13 cellular contexts compared by ENCODE assay signal in genomic region chr3:187026321-187026678, GRCh38.
DNase-seq lines count a peak whose midpoint lies in the region; ATAC-seq and TF ChIP-seq lines count a peak whose summit lies in the region.
"Had no signal": no experiment of that assay in that cellular context is flagged by ENCODE, and none has a peak within 500 bp of the region (broad histone marks: within the 10 kb centered on the region; RNA-seq: fewer than 3 reads in every experiment).

No MANE protein-coding gene starts in this region.

- H3K4me1 ChIP-seq in CD4-positive, CD25-positive, alpha-beta regulatory T cell (ENCODE audit: control insufficient read depth, insufficient read depth, low read length, poor library complexity, severe bottlenecking), result peaks cover 70% of the 10 kb centered on the region
- peaks cover 5 to 9% of the 10 kb centered on the region in 2 donors for H3K4me1 ChIP-seq in ascending aorta

- peaks cover 42% of the 10 kb centered on the region for H3K36me3 Mint-ChIP-seq in CD4-positive, CD25-positive, alpha-beta regulatory T cell
- peaks cover 25 to 40% of the 10 kb centered on the region in 2 donors for H3K36me3 Mint-ChIP-seq in activated naive CD4-positive, alpha-beta T cell treated with anti-CD3 and anti-CD28 coated beads, Interleukin-2, amount 50 U/mL, for 72 hours
- peaks cover 0 to 23% (median 19%) of the 10 kb centered on the region in 3 donors for H3K36me3 Mint-ChIP-seq in naive thymus-derived CD8-positive, alpha-beta T cell

- intact Hi-C loops in ascending aorta (cut with DNase I), result no loop called here

- H3K27ac ChIP-seq in CD4-positive, CD25-positive, alpha-beta regulatory T cell (ENCODE audit: insufficient read depth, low read length, poor library complexity, severe bottlenecking), result peak overlapping the region; percentile 83
- peak overlapping the region in 1 of 2 donors; percentile 19 for H3K27ac ChIP-seq in ascending aorta

- no peaks in the 10 kb centered on the region for H3K9me3 Mint-ChIP-seq in CD4-positive, CD25-positive, alpha-beta regulatory T cell
- H3K9me3 Mint-ChIP-seq in activated naive CD4-positive, alpha-beta T cell treated with anti-CD3 and anti-CD28 coated beads, Interleukin-2, amount 50 U/mL, for 72 hours, result peaks cover 6% of the 10 kb centered on the region in 2 donors
- H3K9me3 Mint-ChIP-seq in naive thymus-derived CD8-positive, alpha-beta T cell, result no peaks in the 10 kb centered on the region
- H3K9me3 Mint-ChIP-seq: nephron had no signal

- H3K36me3 ChIP-seq in CD4-positive, CD25-positive, alpha-beta regulatory T cell (ENCODE audit: control insufficient read depth, insufficient read depth, low read length), result peaks cover 6% of the 10 kb centered on the region
- peaks cover 0 to 3% of the 10 kb centered on the region in 2 donors for H3K36me3 ChIP-seq in ascending aorta

- H3K4me1 Mint-ChIP-seq in CD4-positive, CD25-positive, alpha-beta regulatory T cell, result peaks cover 25 to 83% (median 58%) of the 10 kb centered on the region in 4 donors
- H3K4me1 Mint-ChIP-seq in naive thymus-derived CD8-positive, alpha-beta T cell, result peaks cover 41 to 90% (median 69%) of the 10 kb centered on the region in 4 donors

- TF ChIP-seq CTCF in GM12864 (IDR thresholded peaks at IDR 0.05; ENCODE audit: low read depth, low read length, missing control alignments) (no peak), ascending aorta (IDR thresholded peaks at IDR 0.05) (no peak)

- peak overlapping the region; percentile 88 for H3K4me3 ChIP-seq in CD4-positive, CD25-positive, alpha-beta regulatory T cell (ENCODE audit: low read depth, low read length)
- peak overlapping the region; percentile 49 for H3K4me3 ChIP-seq in GM12864 (ENCODE audit: low read depth, low read length)
- no peak overlapping the region for H3K4me3 ChIP-seq in ascending aorta
- H3K4me3 ChIP-seq: coronary artery had no signal

- ATAC-seq in CD4-positive, CD25-positive, alpha-beta regulatory T cell (ENCODE audit: low read depth in 2 of 2), result no peak
- ATAC-seq in activated naive CD4-positive, alpha-beta T cell treated with anti-CD3 and anti-CD28 coated beads, Interleukin-2, amount 50 U/mL, for 72 hours, result no peak
- no peak for ATAC-seq in naive thymus-derived CD8-positive, alpha-beta T cell
- ATAC-seq in GM19455 (IDR thresholded peaks at IDR 0.05; ENCODE audit: unreplicated experiment) (no peak), GM18502 (IDR thresholded peaks at IDR 0.05; ENCODE audit: poor library complexity, unreplicated experiment) (no peak), GM21360 (IDR thresholded peaks at IDR 0.05; ENCODE audit: unreplicated experiment) (no peak)

- no peaks in the 10 kb centered on the region for H3K27me3 ChIP-seq in CD4-positive, CD25-positive, alpha-beta regulatory T cell (ENCODE audit: control insufficient read depth, insufficient read depth, low read length)
- H3K27me3 ChIP-seq in ascending aorta, result no peaks in the 10 kb centered on the region

- no peak for DNase-seq in CD4-positive, CD25-positive, alpha-beta regulatory T cell
- DNase-seq in GM12864 (ENCODE audit: low read depth), result no peak
- no peak for DNase-seq in activated naive CD4-positive, alpha-beta T cell treated with anti-CD3 and anti-CD28 coated beads, Interleukin-2, amount 50 U/mL, for 72 hours (ENCODE audit: low spot score in 2 of 2)
- no peak for DNase-seq in naive thymus-derived CD8-positive, alpha-beta T cell
- no peak for DNase-seq in ascending aorta (ENCODE audit: low spot score in 2 of 2)
- DNase-seq: HCEC 1CT, hippocampal formation, NCI-H510A treated with DMSO at 0.1 percent for 48 hours had no signal

- peak overlapping the region; percentile 87 to 96 (median 90) for H3K4me3 Mint-ChIP-seq in CD4-positive, CD25-positive, alpha-beta regulatory T cell
- peak overlapping the region; percentile 85 to 95 (median 90) for H3K4me3 Mint-ChIP-seq in naive thymus-derived CD8-positive, alpha-beta T cell
- H3K4me3 Mint-ChIP-seq: nephron had no signal

- no peaks in the 10 kb centered on the region for H3K9me3 ChIP-seq in CD4-positive, CD25-positive, alpha-beta regulatory T cell (ENCODE audit: control insufficient read depth in 2 of 2, low read length in 2 of 2)
- no peaks in the 10 kb centered on the region for H3K9me3 ChIP-seq in ascending aorta

- POLR2A ChIA-PET in naive thymus-derived CD8-positive, alpha-beta T cell (lab: Charles Lee), result interaction anchor here (0.7 to 8.5 kb wide), 22 partner anchors 9 to 456 kb away, joined by 3 to 123 read pairs (median 8); partner anchors contain the start of genes DNAJB11, EIF4A2, RPL39L and ST6GAL1

- H3K27ac Mint-ChIP-seq in CD4-positive, CD25-positive, alpha-beta regulatory T cell, result peak overlapping the region; percentile 84 to 99 (median 95)
- H3K27ac Mint-ChIP-seq in activated naive CD4-positive, alpha-beta T cell treated with anti-CD3 and anti-CD28 coated beads, Interleukin-2, amount 50 U/mL, for 72 hours, result peak overlapping the region; percentile 93 to 96
- H3K27ac Mint-ChIP-seq in naive thymus-derived CD8-positive, alpha-beta T cell, result peak overlapping the region; percentile 88 to 99 (median 94)
- H3K27ac Mint-ChIP-seq: nephron had no signal

- no peaks in the 10 kb centered on the region for H3K27me3 Mint-ChIP-seq in CD4-positive, CD25-positive, alpha-beta regulatory T cell
- no peaks in the 10 kb centered on the region for H3K27me3 Mint-ChIP-seq in naive thymus-derived CD8-positive, alpha-beta T cell

Comparison
In these comparisons a context has a peak if more than half of its experiments do, and no peak if none do; other contexts are left out.
1. H3K4me3 ChIP-seq: peak in CD4-positive, CD25-positive, alpha-beta regulatory T cell (single experiment) and GM12864 (single experiment); none in ascending aorta (0 of 2).
2. Peak in every context shown above with its lines, with median percentiles within 50 percentile points of each other: H3K27ac Mint-ChIP-seq.